8 cellular contexts compared by ENCODE assay signal in the genomic region with DNA sequence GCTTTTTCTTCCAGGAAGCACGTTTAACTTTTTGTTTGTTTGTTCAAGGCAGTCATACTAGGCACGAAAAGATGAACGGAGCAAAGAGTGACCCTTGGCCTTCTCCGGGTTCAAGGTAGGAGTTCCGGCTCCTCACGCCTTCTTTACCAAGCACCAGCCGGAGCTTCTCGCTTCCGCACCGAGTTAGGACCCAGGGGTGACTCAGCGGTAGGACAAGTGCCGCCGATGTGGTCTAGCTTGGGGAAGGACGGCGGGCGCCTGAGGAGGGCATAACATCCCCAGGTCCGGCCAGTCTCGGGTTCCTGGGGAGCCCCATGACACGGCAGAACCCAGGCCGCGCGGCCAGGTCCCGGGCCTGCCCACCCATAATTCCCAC. TPM values are rescaled to one million over a fixed set of nuclear protein-coding genes. Genes with fewer than 3 reads are reported as not detected.
DNase-seq lines count a peak whose midpoint lies in the region; ATAC-seq, FAIRE-seq and TF ChIP-seq lines count a peak whose summit lies in the region.

No MANE protein-coding gene starts in this region.

- TF ChIP-seq CTCF in C4-2B (conservative IDR thresholded peaks at IDR 0.05) (no peak), SU-DHL-6 (IDR thresholded peaks at IDR 0.05; ENCODE audit: insufficient read depth, low read length, poor library complexity, severe bottlenecking) (no peak), body of pancreas (IDR thresholded peaks at IDR 0.05) (no peak), kidney (IDR thresholded peaks at IDR 0.05; ENCODE audit: borderline replicate concordance, extremely low read depth, insufficient read depth) (no peak)

- TF ChIP-seq POLR2A in body of pancreas (IDR thresholded peaks at IDR 0.05): no peak

- intact Hi-C loops in body of pancreas (cut with DNase I) (no loop called here), kidney (cut with DNase I) (loop anchor here (10.0 kb wide), 1 partner anchor 99 kb away; no protein-coding TSS in a partner anchor)

- peaks cover 4% of the 10 kb centered on the region for H3F3A ChIP-seq in SU-DHL-6 (ENCODE audit: insufficient read depth)

- H3K9me3 ChIP-seq in SU-DHL-6 (ENCODE audit: insufficient read depth, low read length): no peaks in the 10 kb centered on the region
- H3K9me3 ChIP-seq in body of pancreas: no peaks in the 10 kb centered on the region
- H3K9me3 ChIP-seq in kidney (ENCODE audit: control insufficient read depth in 1 of 2, low read length in 2 of 2): no peaks in the 10 kb centered on the region

- peaks cover 50% of the 10 kb centered on the region for H3K79me2 ChIP-seq in SU-DHL-6 (ENCODE audit: insufficient read depth, low read length)

- no peak for FAIRE-seq in kidney (lab: Jason Lieb, UNC)

- H3K36me3 ChIP-seq in SU-DHL-6 (ENCODE audit: low read length) (peaks cover 7% of the 10 kb centered on the region; the same call in 1 of the 2 replicates), body of pancreas (replicated peaks in 1 of 2; ENCODE audit: insufficient read depth in 1 of 2, low read depth in 2 of 2) (peaks cover 0 to 3% of the 10 kb centered on the region in 2 donors), kidney (ENCODE audit: control insufficient read depth in 1 of 2, insufficient read depth in 2 of 2, low read length in 2 of 2) (peaks cover 2% of the 10 kb centered on the region in 2 donors)

- no peaks in the 10 kb centered on the region for H4K20me1 ChIP-seq in SU-DHL-6 (ENCODE audit: low read depth, low read length)

- peaks cover 30% of the 10 kb centered on the region for H3K4me1 ChIP-seq in body of pancreas
- peaks cover 4 to 8% of the 10 kb centered on the region in 2 donors for H3K4me1 ChIP-seq in kidney (ENCODE audit: control insufficient read depth in 1 of 2, insufficient read depth in 1 of 2, low read depth in 1 of 2, low read length in 2 of 2)

- H3K27me3 ChIP-seq in SU-DHL-6 (ENCODE audit: low read length) (no peaks in the 10 kb centered on the region), body of pancreas (no peaks in the 10 kb centered on the region)

- H3K9ac ChIP-seq in SU-DHL-6 (ENCODE audit: low read length) (peak overlapping the region; percentile 64), kidney (ENCODE audit: low read length in 2 of 2) (peak overlapping the region; percentile 7 to 91)

- WGBS in body of pancreas, 2 donors: 0% methylated on average over 7 to 23 of the region's 23 CpGs

- peak overlapping the region; percentile 89 for H3K27ac ChIP-seq in C4-2B
- peak overlapping the region; percentile 82 for H3K27ac ChIP-seq in SU-DHL-6 (ENCODE audit: low read depth, low read length)
- peak overlapping the region; percentile 76 to 90 (median 84) for H3K27ac ChIP-seq in body of pancreas
- H3K27ac ChIP-seq in kidney (ENCODE audit: low read depth in 2 of 2, low read length in 2 of 2): peak overlapping the region; percentile 56 to 79

- H2AFZ ChIP-seq in SU-DHL-6 (ENCODE audit: low read depth, low read length, severe bottlenecking): no peak overlapping the region

- DNase-seq in body of pancreas (peak in 3 of 4 donors; percentile 50 to 59 (median 52)), kidney (no peak), medulla oblongata (ENCODE audit: extremely low spot score) (no peak)
- peak in 2 of 3 donors; percentile 8 to 18 for DNase-seq in stimulated activated CD4-positive, alpha-beta T cell treated with anti-CD3 and anti-CD28 coated beads, TNF-alpha, amount 100 ng/mL, for 1 hour (ENCODE audit: low read depth in 3 of 3, low spot score in 1 of 3)

- H3K4me2 ChIP-seq in SU-DHL-6 (ENCODE audit: low read depth, low read length, poor library complexity, severe bottlenecking): peak overlapping the region; percentile 84

- H3K9me2 ChIP-seq in SU-DHL-6 (replicated peaks; ENCODE audit: insufficient read depth, low read length): no peaks in the 10 kb centered on the region

- H3K4me3 ChIP-seq in SU-DHL-6 (ENCODE audit: insufficient read depth, low read length, poor library complexity, severe bottlenecking) (peak overlapping the region; percentile 62), body of pancreas (peak overlapping the region; percentile 63 to 78), kidney (ENCODE audit: low read length in 2 of 2) (peak overlapping the region; percentile 63 to 94)

- ATAC-seq in GM19397 (IDR thresholded peaks at IDR 0.05; ENCODE audit: unreplicated experiment) (peak; percentile 27), HG03469 (IDR thresholded peaks at IDR 0.05; ENCODE audit: unreplicated experiment) (peak; percentile 11), body of pancreas (peak; percentile 29)

RNA-seq across cellular contexts. Expression of a gene that starts 0.4 kb away (rescaled TPM):
- total RNA-seq in body of pancreas (1 to 10 TPM; 8.6 to 8.9 TPM), kidney (71.4 TPM)
- polyA plus RNA-seq in kidney (ENCODE audit: insufficient read depth, low read depth, low replicate concordance): 91.1 TPM

RNA-seq across cellular contexts. Expression of a gene that starts 28.2 kb away (rescaled TPM):
- total RNA-seq in body of pancreas (10 to 100 TPM; 23.6 to 24.7 TPM), kidney (169 TPM)
- polyA plus RNA-seq in kidney (ENCODE audit: insufficient read depth, low read depth, low replicate concordance): 33.5 TPM

RNA-seq across cellular contexts. Expression of a gene that starts 40.5 kb away (rescaled TPM):
- total RNA-seq in body of pancreas (1 to 10 TPM; 1.8 to 2.3 TPM), kidney (6.7 TPM)
- polyA plus RNA-seq in kidney (ENCODE audit: insufficient read depth, low read depth, low replicate concordance): 9.8 TPM

RNA-seq across cellular contexts. Expression of a gene that starts 57.8 kb away (rescaled TPM):
- total RNA-seq in body of pancreas (1 to 10 TPM; 2.6 to 5.9 TPM), kidney (7.3 TPM)
- polyA plus RNA-seq in kidney (ENCODE audit: insufficient read depth, low read depth, low replicate concordance): 5.7 TPM

Comparison
In these comparisons a context has a peak if more than half of its experiments do, and no peak if none do; other contexts are left out.
1. DNase-seq: peak in body of pancreas (3 of 4) and stimulated activated CD4-positive, alpha-beta T cell treated with anti-CD3 and anti-CD28 coated beads, TNF-alpha, amount 100 ng/mL, for 1 hour (2 of 3); none in kidney (single experiment) and medulla oblongata (single experiment).
2. Peak in every context shown above with its lines, with median percentiles within 50 percentile points of each other: H3K27ac ChIP-seq, ATAC-seq and H3K4me3 ChIP-seq.